Comparison of ENCODE assay signal across 9 cellular contexts in genomic region chr12:53202316-53202715, GRCh38. TPM values are rescaled to one million over a fixed set of nuclear protein-coding genes. Genes with fewer than 3 reads are reported as not detected.
DNase-seq lines count a peak whose midpoint lies in the region; ATAC-seq and TF ChIP-seq lines count a peak whose summit lies in the region.
"Not testable (repeated sequence)": the region's sequence is repeated elsewhere in the genome, so short reads cannot be mapped to it uniquely, and the experiment has no call there.
"Had no signal": no experiment of that assay in that cellular context is flagged by ENCODE, and none has a peak within 500 bp of the region (broad histone marks: within the 10 kb centered on the region; RNA-seq: fewer than 3 reads in every experiment).

No MANE protein-coding gene starts in this region.

- ATAC-seq in CD4-positive, CD25-positive, alpha-beta regulatory T cell (ENCODE audit: low read depth in 2 of 2); activated B cell treated with CpG ODN at 0.5 μM for 24 hours (ENCODE audit: low read depth); activated T-helper 17 cell treated with anti-CD3 and anti-CD28 coated beads, Interleukin-2, amount 50 U/mL, for 72 hours (replicated peaks); upper lobe of right lung: not testable (repeated sequence)

- peaks cover 19 to 89% (median 60%) of the 10 kb centered on the region in 4 donors for H3K4me1 Mint-ChIP-seq in CD4-positive, CD25-positive, alpha-beta regulatory T cell
- H3K4me1 Mint-ChIP-seq in activated B cell treated with CpG ODN at 0.5 μM for 24 hours = peaks cover 92% of the 10 kb centered on the region
- H3K4me1 Mint-ChIP-seq in activated CD4-positive, alpha-beta memory T cell treated with anti-CD3 and anti-CD28 coated beads, Interleukin-2, amount 10 ng/mL, durations not matched to agents 7 days and 5 days = peaks cover 80% of the 10 kb centered on the region
- peaks cover 53% of the 10 kb centered on the region for H3K4me1 Mint-ChIP-seq in activated T-helper 17 cell treated with anti-CD3 and anti-CD28 coated beads, Interleukin-2, amount 50 U/mL, for 72 hours

- not testable (repeated sequence) for H3K9me3 Mint-ChIP-seq in CD4-positive, CD25-positive, alpha-beta regulatory T cell; activated B cell treated with CpG ODN at 0.5 μM for 24 hours; activated CD4-positive, alpha-beta memory T cell treated with anti-CD3 and anti-CD28 coated beads, Interleukin-2, amount 10 ng/mL, durations not matched to agents 7 days and 5 days; activated T-helper 17 cell treated with anti-CD3 and anti-CD28 coated beads, Interleukin-2, amount 50 U/mL, for 72 hours

- not testable (repeated sequence) for H3F3A ChIP-seq in OCI-LY1 (ENCODE audit: insufficient read depth, low read length)

- H3K27me3 Mint-ChIP-seq in CD4-positive, CD25-positive, alpha-beta regulatory T cell; activated B cell treated with CpG ODN at 0.5 μM for 24 hours; activated CD4-positive, alpha-beta memory T cell treated with anti-CD3 and anti-CD28 coated beads, Interleukin-2, amount 10 ng/mL, durations not matched to agents 7 days and 5 days; activated T-helper 17 cell treated with anti-CD3 and anti-CD28 coated beads, Interleukin-2, amount 50 U/mL, for 72 hours: not testable (repeated sequence)

- H3K4me3 ChIP-seq in CD4-positive, CD25-positive, alpha-beta regulatory T cell (ENCODE audit: low read depth, low read length); KMS-11 (IDR thresholded peaks at IDR 0.05; ENCODE audit: insufficient read depth, low read depth, low read length); OCI-LY1 (ENCODE audit: low read depth, low read length, poor library complexity, severe bottlenecking); upper lobe of right lung: not testable (repeated sequence)
- peak overlapping the region; percentile 34 for H3K4me3 ChIP-seq in GM06990 (replicated peaks; ENCODE audit: low read depth, low read length)

- peak overlapping the region; percentile 34; the same call in 1 of the 2 replicates for H3K9ac ChIP-seq in KMS-11
- H3K9ac ChIP-seq in OCI-LY1 (ENCODE audit: low read length) = not testable (repeated sequence)

- not testable (repeated sequence) for H3K27me3 ChIP-seq in CD4-positive, CD25-positive, alpha-beta regulatory T cell (ENCODE audit: control insufficient read depth, insufficient read depth, low read length); GM06990 (replicated peaks; ENCODE audit: control insufficient read depth, insufficient read depth, low read length); KMS-11 (ENCODE audit: insufficient read depth, low read depth); OCI-LY1 (ENCODE audit: insufficient read depth, low read length); upper lobe of right lung

- intact Hi-C loops in activated B cell treated with CpG ODN at 0.5 μM for 24 hours (cut with micrococcal nuclease); upper lobe of right lung (cut with DNase I): not testable (repeated sequence)

- peaks cover 89% of the 10 kb centered on the region for H3K79me2 ChIP-seq in KMS-11 (ENCODE audit: insufficient read depth, low read depth)
- H3K79me2 ChIP-seq in OCI-LY1 (ENCODE audit: insufficient read depth, low read length) = not testable (repeated sequence)

- peaks cover 10% of the 10 kb centered on the region for H3K36me3 ChIP-seq in CD4-positive, CD25-positive, alpha-beta regulatory T cell (ENCODE audit: control insufficient read depth, insufficient read depth, low read length)
- H3K36me3 ChIP-seq in GM06990 (ENCODE audit: control insufficient read depth, insufficient read depth, low read length) (peaks cover 13% of the 10 kb centered on the region), KMS-11 (ENCODE audit: insufficient read depth) (peaks cover 49% of the 10 kb centered on the region; the same call in 1 of the 2 replicates)
- not testable (repeated sequence) for H3K36me3 ChIP-seq in OCI-LY1 (ENCODE audit: insufficient read depth, low read length); upper lobe of right lung

- H3K36me3 Mint-ChIP-seq in CD4-positive, CD25-positive, alpha-beta regulatory T cell = peaks cover 34% of the 10 kb centered on the region
- H3K36me3 Mint-ChIP-seq in activated B cell treated with CpG ODN at 0.5 μM for 24 hours (ENCODE audit: low read depth) = peaks cover 26% of the 10 kb centered on the region
- peaks cover 71% of the 10 kb centered on the region for H3K36me3 Mint-ChIP-seq in activated CD4-positive, alpha-beta memory T cell treated with anti-CD3 and anti-CD28 coated beads, Interleukin-2, amount 10 ng/mL, durations not matched to agents 7 days and 5 days (ENCODE audit: low read depth)
- H3K36me3 Mint-ChIP-seq in activated T-helper 17 cell treated with anti-CD3 and anti-CD28 coated beads, Interleukin-2, amount 50 U/mL, for 72 hours (ENCODE audit: low read depth) = peaks cover 67% of the 10 kb centered on the region

- H2AFZ ChIP-seq in KMS-11 (ENCODE audit: low read depth); OCI-LY1 (ENCODE audit: low read length): not testable (repeated sequence)

- H3K4me3 Mint-ChIP-seq in CD4-positive, CD25-positive, alpha-beta regulatory T cell = peak overlapping the region in 1 of 4 donors; percentile 93
- H3K4me3 Mint-ChIP-seq in activated B cell treated with CpG ODN at 0.5 μM for 24 hours; activated CD4-positive, alpha-beta memory T cell treated with anti-CD3 and anti-CD28 coated beads, Interleukin-2, amount 10 ng/mL, durations not matched to agents 7 days and 5 days: not testable (repeated sequence)
- H3K4me3 Mint-ChIP-seq in activated T-helper 17 cell treated with anti-CD3 and anti-CD28 coated beads, Interleukin-2, amount 50 U/mL, for 72 hours = peak overlapping the region; percentile 87

- CTCF ChIA-PET in activated B cell treated with CpG ODN at 0.5 μM for 24 hours (lab: Charles Lee) = interaction anchor here (0.7 to 1.2 kb wide), 4 partner anchors 10 to 86 kb away, joined by 3 to 4 read pairs (median 3); no protein-coding TSS in a partner anchor
- CTCF ChIA-PET in activated CD4-positive, alpha-beta memory T cell treated with anti-CD3 and anti-CD28 coated beads, Interleukin-2, amount 10 ng/mL, durations not matched to agents 7 days and 5 days (lab: Charles Lee) = interaction anchor here (1.5 to 8.9 kb wide), 3 partner anchors 11 to 43 kb away, joined by 9 to 74 read pairs (median 12); partner anchors contain the start of genes CSAD and ZNF740

- peaks cover 88% of the 10 kb centered on the region for H3K4me1 ChIP-seq in CD4-positive, CD25-positive, alpha-beta regulatory T cell (ENCODE audit: control insufficient read depth, insufficient read depth, low read length, poor library complexity, severe bottlenecking)
- peaks cover 84% of the 10 kb centered on the region for H3K4me1 ChIP-seq in KMS-11 (ENCODE audit: low read depth, poor library complexity, severe bottlenecking)
- peaks cover 78% of the 10 kb centered on the region for H3K4me1 ChIP-seq in OCI-LY1 (ENCODE audit: insufficient read depth, low read length, severe bottlenecking)
- H3K4me1 ChIP-seq in upper lobe of right lung = peaks cover 18% of the 10 kb centered on the region

- not testable (repeated sequence) for H4K20me1 ChIP-seq in KMS-11 (ENCODE audit: insufficient read depth); OCI-LY1 (ENCODE audit: insufficient read depth, low read length)

- not testable (repeated sequence) for TF ChIP-seq CTCF in GM06990 (IDR thresholded peaks at IDR 0.05; ENCODE audit: insufficient read depth, low read length, poor library complexity, severe bottlenecking); KMS-11 (conservative IDR thresholded peaks at IDR 0.05; ENCODE audit: low read depth, low read length); OCI-LY1 (IDR thresholded peaks at IDR 0.05; ENCODE audit: low read length); activated B cell treated with CpG ODN at 0.5 μM for 24 hours (IDR thresholded peaks at IDR 0.05); upper lobe of right lung (IDR thresholded peaks at IDR 0.05)

- H3K27ac Mint-ChIP-seq in CD4-positive, CD25-positive, alpha-beta regulatory T cell = peak overlapping the region in 1 of 3 donors; percentile 27
- H3K27ac Mint-ChIP-seq in activated B cell treated with CpG ODN at 0.5 μM for 24 hours = peak overlapping the region; percentile 46
- H3K27ac Mint-ChIP-seq in activated CD4-positive, alpha-beta memory T cell treated with anti-CD3 and anti-CD28 coated beads, Interleukin-2, amount 10 ng/mL, durations not matched to agents 7 days and 5 days = peak overlapping the region; percentile 73
- H3K27ac Mint-ChIP-seq in activated T-helper 17 cell treated with anti-CD3 and anti-CD28 coated beads, Interleukin-2, amount 50 U/mL, for 72 hours = not testable (repeated sequence)

- H3K9me3 ChIP-seq in CD4-positive, CD25-positive, alpha-beta regulatory T cell (ENCODE audit: control insufficient read depth in 2 of 2, low read length in 2 of 2); OCI-LY1 (ENCODE audit: low read length); upper lobe of right lung: not testable (repeated sequence)

- peak overlapping the region; percentile 47 for H3K4me2 ChIP-seq in KMS-11
- not testable (repeated sequence) for H3K4me2 ChIP-seq in OCI-LY1 (ENCODE audit: low read length)

- POLR2A ChIA-PET in activated B cell treated with CpG ODN at 0.5 μM for 24 hours (lab: Charles Lee) = interaction anchor here (0.6 to 6.1 kb wide), 4 partner anchors 10 to 65 kb away, joined by 3 to 66 read pairs (median 4); partner anchors contain the start of genes CSAD and ZNF740
- POLR2A ChIA-PET in activated CD4-positive, alpha-beta memory T cell treated with anti-CD3 and anti-CD28 coated beads, Interleukin-2, amount 10 ng/mL, durations not matched to agents 7 days and 5 days (lab: Charles Lee) = interaction anchor here (1.3 to 14.6 kb wide), 6 partner anchors 9 to 67 kb away, joined by 3 to 263 read pairs (median 6); partner anchors contain the start of genes CSAD and ZNF740

- peak overlapping the region; percentile 76 for H3K27ac ChIP-seq in CD4-positive, CD25-positive, alpha-beta regulatory T cell (ENCODE audit: insufficient read depth, low read length, poor library complexity, severe bottlenecking)
- H3K27ac ChIP-seq in KMS-11 (peak overlapping the region; percentile 79), OCI-LY1 (ENCODE audit: low read depth, low read length, poor library complexity, severe bottlenecking) (peak overlapping the region; percentile 87)
- H3K27ac ChIP-seq in upper lobe of right lung = not testable (repeated sequence)

- H3K9me2 ChIP-seq in OCI-LY1 (ENCODE audit: low read depth, low read length) = not testable (repeated sequence)

- not testable (repeated sequence) for DNase-seq in CD4-positive, CD25-positive, alpha-beta regulatory T cell; GM06990 (ENCODE audit: extremely low read depth, insufficient read length); activated B cell treated with CpG ODN at 0.5 μM for 24 hours; activated CD4-positive, alpha-beta memory T cell treated with anti-CD3 and anti-CD28 coated beads, Interleukin-2, amount 10 ng/mL, durations not matched to agents 7 days and 5 days
- DNase-seq in upper lobe of right lung = peak; percentile 26

RNA-seq across cellular contexts. Expression of gene ITGB7, which starts 4.7 kb away (rescaled TPM):
- 297 TPM for total RNA-seq in CD4-positive, CD25-positive, alpha-beta regulatory T cell
- 100 to 1,000 TPM; 279 to 382 (median 330) TPM for polyA plus RNA-seq in CD4-positive, CD25-positive, alpha-beta regulatory T cell
- total RNA-seq in activated B cell treated with CpG ODN at 0.5 μM for 24 hours (137 and 139 TPM in 2 replicates), upper lobe of right lung (7.7 TPM)
- 100 to 1,000 TPM; 780 to 786 TPM for total RNA-seq in activated CD4-positive, alpha-beta memory T cell treated with anti-CD3 and anti-CD28 coated beads, Interleukin-2, amount 10 ng/mL, durations not matched to agents 7 days and 5 days
- 100 to 1,000 TPM; 183 to 187 TPM for total RNA-seq in activated T-helper 17 cell treated with anti-CD3 and anti-CD28 coated beads, Interleukin-2, amount 50 U/mL, for 72 hours
- total RNA-seq: HT1080 had no signal

RNA-seq across cellular contexts. Expression of gene CSAD, which starts 21.6 kb away (rescaled TPM):
- total RNA-seq in CD4-positive, CD25-positive, alpha-beta regulatory T cell = 68.0 TPM
- polyA plus RNA-seq in CD4-positive, CD25-positive, alpha-beta regulatory T cell = 1 to 10 TPM; 1.2 to 2.3 (median 1.6) TPM
- total RNA-seq in activated B cell treated with CpG ODN at 0.5 μM for 24 hours (25.7 and 34.6 TPM in 2 replicates), upper lobe of right lung (41.7 TPM)
- 10 to 100 TPM; 28.6 to 31.0 TPM for total RNA-seq in activated CD4-positive, alpha-beta memory T cell treated with anti-CD3 and anti-CD28 coated beads, Interleukin-2, amount 10 ng/mL, durations not matched to agents 7 days and 5 days
- total RNA-seq in activated T-helper 17 cell treated with anti-CD3 and anti-CD28 coated beads, Interleukin-2, amount 50 U/mL, for 72 hours = 10 to 100 TPM; 29.8 to 43.5 TPM

RNA-seq across cellular contexts. Expression of gene ZNF740, which starts 21.8 kb away (rescaled TPM):
- 32.6 TPM for total RNA-seq in CD4-positive, CD25-positive, alpha-beta regulatory T cell
- 1 to 10 TPM; 2.3 to 3.1 (median 2.7) TPM for polyA plus RNA-seq in CD4-positive, CD25-positive, alpha-beta regulatory T cell
- 64.4 and 67.2 TPM in 2 replicates for total RNA-seq in activated B cell treated with CpG ODN at 0.5 μM for 24 hours
- 10 to 100 TPM; 33.7 to 45.5 TPM for total RNA-seq in activated CD4-positive, alpha-beta memory T cell treated with anti-CD3 and anti-CD28 coated beads, Interleukin-2, amount 10 ng/mL, durations not matched to agents 7 days and 5 days
- 10 to 100 TPM; 41.8 to 42.3 TPM for total RNA-seq in activated T-helper 17 cell treated with anti-CD3 and anti-CD28 coated beads, Interleukin-2, amount 50 U/mL, for 72 hours
- total RNA-seq in upper lobe of right lung = 46.8 TPM

RNA-seq across cellular contexts. Expression of gene RARG, which starts 29.7 kb away (rescaled TPM):
- 16.8 TPM for total RNA-seq in CD4-positive, CD25-positive, alpha-beta regulatory T cell
- polyA plus RNA-seq in CD4-positive, CD25-positive, alpha-beta regulatory T cell = 1 to 10 TPM; 1.5 to 5.1 (median 2.4) TPM
- 5.5 and 7.5 TPM in 2 replicates for total RNA-seq in activated B cell treated with CpG ODN at 0.5 μM for 24 hours
- total RNA-seq in activated CD4-positive, alpha-beta memory T cell treated with anti-CD3 and anti-CD28 coated beads, Interleukin-2, amount 10 ng/mL, durations not matched to agents 7 days and 5 days = 10 to 100 TPM; 46.1 to 47.4 TPM
- 10 to 100 TPM; 28.5 to 58.3 TPM for total RNA-seq in activated T-helper 17 cell treated with anti-CD3 and anti-CD28 coated beads, Interleukin-2, amount 50 U/mL, for 72 hours
- 23.8 TPM for total RNA-seq in upper lobe of right lung

Comparison
In these comparisons a context has a peak if more than half of its experiments do, and no peak if none do; other contexts are left out.
1. RNA of gene ITGB7, which starts 4.7 kb away (total RNA-seq): 780 to 786 TPM in activated CD4-positive, alpha-beta memory T cell treated with anti-CD3 and anti-CD28 coated beads, Interleukin-2, amount 10 ng/mL, durations not matched to agents 7 days and 5 days, 297 TPM in CD4-positive, CD25-positive, alpha-beta regulatory T cell (single experiment), 183 to 187 TPM in activated T-helper 17 cell treated with anti-CD3 and anti-CD28 coated beads, Interleukin-2, amount 50 U/mL, for 72 hours and 137 to 139 TPM in activated B cell treated with CpG ODN at 0.5 μM for 24 hours; 7.7 TPM in upper lobe of right lung (single experiment); every median in the first group is over 10 times any median in the second.